ENCODE assay signal across 14 cellular contexts in genomic region chr5:41793156-41793770, GRCh38.
A peak's percentile ranks its signal among the peaks of the same experiment; 100 is the strongest.
DNase-seq lines count a peak whose midpoint lies in the region; ATAC-seq and TF ChIP-seq lines count a peak whose summit lies in the region.
"Had no signal": no experiment of that assay in that cellular context is flagged by ENCODE, and none has a peak within 500 bp of the region (broad histone marks: within the 10 kb centered on the region; RNA-seq: fewer than 3 reads in every experiment).

No MANE protein-coding gene starts in this region.

- POLR2A ChIA-PET in OCI-LY7 (lab: Charles Lee) = interaction anchor here (0.9 to 2.0 kb wide), 6 partner anchors 9 to 31 kb away, joined by 3 to 11 read pairs (median 4); no protein-coding TSS in a partner anchor

- H3K9me3 ChIP-seq in OCI-LY7 (ENCODE audit: low read length) = no peaks in the 10 kb centered on the region
- H3K9me3 ChIP-seq: pancreas, upper lobe of right lung had no signal

- H3K79me2 ChIP-seq in OCI-LY7 (ENCODE audit: insufficient read depth, low read depth, low read length) = no peaks in the 10 kb centered on the region

- no peak overlapping the region for H3K4me3 ChIP-seq in OCI-LY7 (ENCODE audit: low read depth, low read length, poor library complexity, severe bottlenecking)
- H3K4me3 ChIP-seq: dorsolateral prefrontal cortex, pancreas, upper lobe of right lung had no signal

- peak; percentile 80 for DNase-seq in Daoy (ENCODE audit: low read depth)
- peak; percentile 32 for DNase-seq in NCI-H2029 treated with DMSO at 0.1 percent for 48 hours (lab: John Stamatoyannopoulos, UW)
- peak; percentile 41 for DNase-seq in astrocyte of the hippocampus (ENCODE audit: low read depth, low spot score)
- DNase-seq in left kidney (ENCODE audit: low read depth, low spot score) = peak; percentile 62
- DNase-seq in OCI-LY7 (ENCODE audit: low spot score) = no peak
- DNase-seq in NCI-H146 (lab: John Stamatoyannopoulos, UW) = no peak
- DNase-seq in left cardiac atrium = no peak
- DNase-seq: Calu3, dorsolateral prefrontal cortex, H7, pancreas, T1000, upper lobe of right lung had no signal

- TF ChIP-seq CTCF in OCI-LY7 (conservative IDR thresholded peaks at IDR 0.05; ENCODE audit: low read length) = no peak

- H4K20me1 ChIP-seq in OCI-LY7 (ENCODE audit: insufficient read depth, low read length) = no peaks in the 10 kb centered on the region

- ATAC-seq in GM19463 (IDR thresholded peaks at IDR 0.05; ENCODE audit: unreplicated experiment) (no peak), left cardiac atrium (no peak)
- ATAC-seq: pancreas, upper lobe of right lung had no signal

- peaks cover 46% of the 10 kb centered on the region; the same call in 1 of the 2 replicates for H3K36me3 ChIP-seq in OCI-LY7 (ENCODE audit: insufficient read depth, low read length)
- H3K36me3 ChIP-seq: pancreas, upper lobe of right lung had no signal

- H3K27ac ChIP-seq in OCI-LY7 (ENCODE audit: low read depth, low read length, poor library complexity, severe bottlenecking) = no peak overlapping the region
- H3K27ac ChIP-seq: dorsolateral prefrontal cortex, pancreas, upper lobe of right lung had no signal

- intact Hi-C loops in OCI-LY7 (cut with micrococcal nuclease; ENCODE audit: unreplicated experiment) = no loop called here
- intact Hi-C loops in left cardiac atrium (cut with DNase I) = no loop called here

- H2AFZ ChIP-seq in OCI-LY7 (ENCODE audit: low read length) = no peak overlapping the region

- no peaks in the 10 kb centered on the region for H3K9me2 ChIP-seq in OCI-LY7 (ENCODE audit: insufficient read depth, low read length)

- BruUV-seq in OCI-LY7 (replicated peaks; lab: Mats Ljungman, UMichigan) = no TSS peak

- no peaks in the 10 kb centered on the region for H3K4me1 ChIP-seq in OCI-LY7 (ENCODE audit: insufficient read depth, low read length, poor library complexity, severe bottlenecking)
- H3K4me1 ChIP-seq: pancreas, upper lobe of right lung had no signal

- CTCF ChIA-PET in OCI-LY7 (lab: Charles Lee; ENCODE audit: unreplicated experiment) = no interaction called here

- H3K4me2 ChIP-seq in OCI-LY7 (ENCODE audit: low read length) = no peak overlapping the region

Comparison
In these comparisons a context has a peak if more than half of its experiments do, and no peak if none do; other contexts are left out.
1. DNase-seq: peak in Daoy (single experiment), NCI-H2029 treated with DMSO at 0.1 percent for 48 hours (single experiment), astrocyte of the hippocampus (single experiment) and left kidney (single experiment); none in OCI-LY7 (single experiment), NCI-H146 (single experiment) and left cardiac atrium (single experiment).